19 cellular contexts compared by ENCODE assay signal in genomic region chr18:23234619-23235018, GRCh38.
DNase-seq lines count a peak whose midpoint lies in the region; ATAC-seq and TF ChIP-seq lines count a peak whose summit lies in the region.
"Had no signal": no experiment of that assay in that cellular context is flagged by ENCODE, and none has a peak within 500 bp of the region (broad histone marks: within the 10 kb centered on the region; RNA-seq: fewer than 3 reads in every experiment).

No MANE protein-coding gene starts in this region.

- H3K27ac Mint-ChIP-seq in natural killer cell (peak overlapping the region; percentile 34 to 51), IgD-negative memory B cell (peak overlapping the region in 2 of 3 donors; percentile 16 to 59)
- H3K27ac Mint-ChIP-seq in natural killer cell treated with Interleukin-12 subunit alpha and Interleukin-12 subunit beta and Interleukin-15 and Interleukin-18, amount 100 ng/mL, for 72 hours, result no peak overlapping the region
- peak overlapping the region; percentile 18 for H3K27ac Mint-ChIP-seq in stimulated activated memory B cell treated with anti-CD40 and anti-IgM and Interleukin-4, amounts not matched to agents 10 μg/mL and 1 μg/mL and 100 μg/mL, for 72 hours
- H3K27ac Mint-ChIP-seq: HFFc6 had no signal

- no peak overlapping the region for H3K4me3 ChIP-seq in ascending aorta
- H3K4me3 ChIP-seq in SJCRH30, result no peak overlapping the region
- H3K4me3 ChIP-seq: GM23248, PC-9, SK-N-MC had no signal

- H3K9me3 Mint-ChIP-seq in natural killer cell (no peaks in the 10 kb centered on the region), IgD-negative memory B cell (no peaks in the 10 kb centered on the region)
- H3K9me3 Mint-ChIP-seq in natural killer cell treated with Interleukin-12 subunit alpha and Interleukin-12 subunit beta and Interleukin-15 and Interleukin-18, amount 100 ng/mL, for 72 hours, result no peaks in the 10 kb centered on the region
- no peaks in the 10 kb centered on the region for H3K9me3 Mint-ChIP-seq in stimulated activated memory B cell treated with anti-CD40 and anti-IgM and Interleukin-4, amounts not matched to agents 10 μg/mL and 1 μg/mL and 100 μg/mL, for 72 hours
- H3K9me3 Mint-ChIP-seq: HFFc6 had no signal

- H3K4me1 Mint-ChIP-seq in natural killer cell (peaks cover 44 to 52% of the 10 kb centered on the region in 2 donors), IgD-negative memory B cell (peaks cover 5 to 30% (median 26%) of the 10 kb centered on the region in 3 donors)
- H3K4me1 Mint-ChIP-seq in natural killer cell treated with Interleukin-12 subunit alpha and Interleukin-12 subunit beta and Interleukin-15 and Interleukin-18, amount 100 ng/mL, for 72 hours (ENCODE audit: low read depth in 2 of 2), result peaks cover 48% of the 10 kb centered on the region in 2 donors
- peaks cover 44% of the 10 kb centered on the region for H3K4me1 Mint-ChIP-seq in stimulated activated memory B cell treated with anti-CD40 and anti-IgM and Interleukin-4, amounts not matched to agents 10 μg/mL and 1 μg/mL and 100 μg/mL, for 72 hours

- H3K36me3 Mint-ChIP-seq in natural killer cell (no peaks in the 10 kb centered on the region), IgD-negative memory B cell (no peaks in the 10 kb centered on the region)
- no peaks in the 10 kb centered on the region for H3K36me3 Mint-ChIP-seq in natural killer cell treated with Interleukin-12 subunit alpha and Interleukin-12 subunit beta and Interleukin-15 and Interleukin-18, amount 100 ng/mL, for 72 hours
- peaks cover 5% of the 10 kb centered on the region for H3K36me3 Mint-ChIP-seq in stimulated activated memory B cell treated with anti-CD40 and anti-IgM and Interleukin-4, amounts not matched to agents 10 μg/mL and 1 μg/mL and 100 μg/mL, for 72 hours

- intact Hi-C loops in natural killer cell (cut with micrococcal nuclease) (loop anchor here (5.0 to 10.0 kb wide), 4 partner anchors 52 to 780 kb away; partner anchors contain the start of gene TTC39C), ascending aorta (cut with DNase I) (loop anchor here (5.0 to 10.0 kb wide), 6 partner anchors 108 to 1067 kb away; partner anchors contain the start of genes GATA6 and RMC1)

- TF ChIP-seq CTCF in natural killer cell (IDR thresholded peaks at IDR 0.05), result no peak
- TF ChIP-seq CTCF in ascending aorta (IDR thresholded peaks at IDR 0.05), result no peak

- H3K36me3 ChIP-seq in ascending aorta, result peaks cover 0 to 14% of the 10 kb centered on the region in 2 donors
- H3K36me3 ChIP-seq in SJCRH30, result 0 out of 2 replicates have a peak, but pooled peaks cover 2% of the 10 kb centered on the region

- H3K27me3 ChIP-seq in ascending aorta (no peaks in the 10 kb centered on the region), SJCRH30 (no peaks in the 10 kb centered on the region)

- H3K4me3 Mint-ChIP-seq in natural killer cell (no peak overlapping the region), IgD-negative memory B cell (no peak overlapping the region)
- H3K4me3 Mint-ChIP-seq in natural killer cell treated with Interleukin-12 subunit alpha and Interleukin-12 subunit beta and Interleukin-15 and Interleukin-18, amount 100 ng/mL, for 72 hours, result no peak overlapping the region
- no peak overlapping the region for H3K4me3 Mint-ChIP-seq in stimulated activated memory B cell treated with anti-CD40 and anti-IgM and Interleukin-4, amounts not matched to agents 10 μg/mL and 1 μg/mL and 100 μg/mL, for 72 hours
- H3K4me3 Mint-ChIP-seq: B cell, HFFc6 had no signal

- peaks cover 7 to 33% of the 10 kb centered on the region in 2 donors for H3K4me1 ChIP-seq in ascending aorta
- peaks cover 18% of the 10 kb centered on the region for H3K4me1 ChIP-seq in SJCRH30

- peak overlapping the region; percentile 25 to 50 for H3K27ac ChIP-seq in ascending aorta
- H3K27ac ChIP-seq in SJCRH30, result no peak overlapping the region
- H3K27ac ChIP-seq: GM23248, PC-9, SK-N-MC had no signal

- ATAC-seq in natural killer cell, result no peak
- ATAC-seq in natural killer cell treated with Interleukin-12 subunit alpha and Interleukin-12 subunit beta and Interleukin-15 and Interleukin-18, amount 100 ng/mL, for 72 hours, result no peak
- ATAC-seq in stimulated activated memory B cell treated with anti-CD40 and anti-IgM and Interleukin-4, amounts not matched to agents 10 μg/mL and 1 μg/mL and 100 μg/mL, for 72 hours, result no peak
- no peak for ATAC-seq in GM21786 (IDR thresholded peaks at IDR 0.05; ENCODE audit: unreplicated experiment)

- no peaks in the 10 kb centered on the region for H3K9me3 ChIP-seq in ascending aorta
- H3K9me3 ChIP-seq in SJCRH30 (replicated peaks), result no peaks in the 10 kb centered on the region

- DNase-seq in natural killer cell, result no peak
- no peak for DNase-seq in natural killer cell treated with Interleukin-12 subunit alpha and Interleukin-12 subunit beta and Interleukin-15 and Interleukin-18, amount 100 ng/mL, for 72 hours (ENCODE audit: low spot score)
- DNase-seq in ascending aorta (ENCODE audit: low spot score in 2 of 2), result no peak
- no peak for DNase-seq in SJCRH30
- no peak for DNase-seq in SIG-M5 (lab: John Stamatoyannopoulos, UW)
- DNase-seq: ACHN, GM23248, HFFc6, MV-4-11, NCI-H1436, NCI-H2081, NCI-H345, NCI-H748 treated with DMSO at 0.1 percent for 48 hours, PC-9 had no signal

- no peaks in the 10 kb centered on the region for H3K27me3 Mint-ChIP-seq in natural killer cell (ENCODE audit: low read depth in 2 of 2)
- H3K27me3 Mint-ChIP-seq in natural killer cell treated with Interleukin-12 subunit alpha and Interleukin-12 subunit beta and Interleukin-15 and Interleukin-18, amount 100 ng/mL, for 72 hours, result peaks cover 0 to 9% of the 10 kb centered on the region in 2 donors
- H3K27me3 Mint-ChIP-seq in IgD-negative memory B cell, result peaks cover 15% of the 10 kb centered on the region
- no peaks in the 10 kb centered on the region for H3K27me3 Mint-ChIP-seq in stimulated activated memory B cell treated with anti-CD40 and anti-IgM and Interleukin-4, amounts not matched to agents 10 μg/mL and 1 μg/mL and 100 μg/mL, for 72 hours
- H3K27me3 Mint-ChIP-seq: B cell had no signal

Comparison
In these comparisons a context has a peak if more than half of its experiments do, and no peak if none do; other contexts are left out.
1. H3K27ac Mint-ChIP-seq: peak in natural killer cell (2 of 2), IgD-negative memory B cell (2 of 3) and stimulated activated memory B cell treated with anti-CD40 and anti-IgM and Interleukin-4, amounts not matched to agents 10 μg/mL and 1 μg/mL and 100 μg/mL, for 72 hours (single experiment); none in natural killer cell treated with Interleukin-12 subunit alpha and Interleukin-12 subunit beta and Interleukin-15 and Interleukin-18, amount 100 ng/mL, for 72 hours (0 of 2).